In the genomic region with DNA sequence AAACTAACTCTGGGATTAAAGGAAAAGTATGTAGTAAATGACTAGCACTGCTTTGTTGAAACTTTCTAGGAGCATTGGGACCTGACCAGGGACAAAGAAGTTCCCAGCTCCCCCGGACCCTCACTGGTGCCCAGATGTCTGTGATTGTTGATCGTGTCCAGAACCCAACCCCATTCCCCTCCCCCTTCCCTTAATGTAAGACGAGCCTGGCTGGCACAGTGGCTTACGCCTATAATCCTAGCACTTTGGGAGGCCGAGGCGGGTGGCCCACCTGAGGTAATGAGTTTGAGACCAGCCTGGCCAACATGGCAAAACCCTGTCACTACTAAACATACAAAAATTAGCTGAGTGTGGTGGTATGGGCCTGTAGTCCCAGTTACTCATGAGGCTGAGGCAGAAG, we compare ENCODE assay signal across 7 cellular contexts.
"Had no signal": no experiment of that assay in that cellular context is flagged by ENCODE, and none has a peak within 500 bp of the region (broad histone marks: within the 10 kb centered on the region; RNA-seq: fewer than 3 reads in every experiment).

No MANE protein-coding gene starts in this region.

- DNase-seq: GM23248, GOT3, H7, HFFc6 had no signal

- H3K36me3 ChIP-seq: HAP-1 had no signal

- H3K27ac ChIP-seq: GM23248 had no signal

- ATAC-seq: HCT116, HepG2 had no signal

- H3K9me3 ChIP-seq: HAP-1 had no signal

- H3K4me1 ChIP-seq: HAP-1 had no signal

- H3K4me3 ChIP-seq: GM23248, HAP-1 had no signal
